11 cellular contexts compared by ENCODE assay signal in genomic region chr2:27724905-27725693, GRCh38. TPM values are rescaled to one million over a fixed set of nuclear protein-coding genes. Genes with fewer than 3 reads are reported as not detected.
DNase-seq lines count a peak whose midpoint lies in the region; ATAC-seq and TF ChIP-seq lines count a peak whose summit lies in the region.
"Had no signal": no experiment of that assay in that cellular context is flagged by ENCODE, and none has a peak within 500 bp of the region (broad histone marks: within the 10 kb centered on the region; RNA-seq: fewer than 3 reads in every experiment).

No MANE protein-coding gene starts in this region.

- peaks cover 0 to 4% of the 10 kb centered on the region in 2 donors for H3K4me1 ChIP-seq in uterus

- intact Hi-C loops in uterus (cut with DNase I; ENCODE audit: low total_unique reads): no loop called here

- H3K27ac ChIP-seq in uterus: peak overlapping the region; percentile 87 to 94
- H3K27ac ChIP-seq: neutrophil had no signal

- DNase-seq in activated T-cell treated with anti-CD3 and anti-CD28 coated beads, Interleukin-2, amount 50 U/mL, for 24 hours: peak; percentile 12
- no peak for DNase-seq in activated T-cell treated with anti-CD3 and anti-CD28 coated beads, Interleukin-2, amount 50 U/mL, for 72 hours
- DNase-seq in fibroblast of mammary gland (ENCODE audit: low read depth) (peak; percentile 49), uterus (peak in 1 of 2 donors; percentile 62), T-helper 1 cell (no peak)
- DNase-seq: 8988T had no signal

- H3K4me1 Mint-ChIP-seq in activated T-cell treated with anti-CD3 and anti-CD28 coated beads, Interleukin-2, amount 50 U/mL, for 24 hours (ENCODE audit: low read depth): peaks cover 33% of the 10 kb centered on the region
- H3K4me1 Mint-ChIP-seq in activated T-cell treated with anti-CD3 and anti-CD28 coated beads, Interleukin-2, amount 50 U/mL, for 72 hours (ENCODE audit: low read depth): peaks cover 50% of the 10 kb centered on the region
- H3K4me1 Mint-ChIP-seq in nephron: peaks cover 33% of the 10 kb centered on the region

- no peak overlapping the region for H3K27ac Mint-ChIP-seq in activated T-cell treated with anti-CD3 and anti-CD28 coated beads, Interleukin-2, amount 50 U/mL, for 24 hours
- H3K27ac Mint-ChIP-seq in activated T-cell treated with anti-CD3 and anti-CD28 coated beads, Interleukin-2, amount 50 U/mL, for 72 hours: no peak overlapping the region
- H3K27ac Mint-ChIP-seq in nephron: peak overlapping the region; percentile 64 to 90 (median 80)
- H3K27ac Mint-ChIP-seq: activated naive CD4-positive, alpha-beta T cell treated with anti-CD3 and anti-CD28 coated beads, Interleukin-2, amount 50 U/mL, for 24 hours had no signal

- no peak for ATAC-seq in activated T-cell treated with anti-CD3 and anti-CD28 coated beads, Interleukin-2, amount 50 U/mL, for 72 hours (replicated peaks in 1 of 2)
- ATAC-seq in HG02588 (IDR thresholded peaks at IDR 0.05; ENCODE audit: unreplicated experiment) (no peak), GM21360 (IDR thresholded peaks at IDR 0.05; ENCODE audit: unreplicated experiment) (no peak)

- H3K4me3 ChIP-seq in fibroblast of mammary gland (ENCODE audit: control insufficient read depth, low read depth, low read length) (no peak overlapping the region), uterus (no peak overlapping the region)

- H3K36me3 ChIP-seq in uterus: no peaks in the 10 kb centered on the region
- H3K36me3 ChIP-seq: neutrophil had no signal

- H3K27me3 Mint-ChIP-seq in activated T-cell treated with anti-CD3 and anti-CD28 coated beads, Interleukin-2, amount 50 U/mL, for 24 hours: no peaks in the 10 kb centered on the region
- H3K27me3 Mint-ChIP-seq in activated T-cell treated with anti-CD3 and anti-CD28 coated beads, Interleukin-2, amount 50 U/mL, for 72 hours (ENCODE audit: low read depth): peaks cover 8% of the 10 kb centered on the region
- H3K27me3 Mint-ChIP-seq in nephron (ENCODE audit: low read depth): peaks cover 9% of the 10 kb centered on the region
- H3K27me3 Mint-ChIP-seq: activated naive CD4-positive, alpha-beta T cell treated with anti-CD3 and anti-CD28 coated beads, Interleukin-2, amount 50 U/mL, for 24 hours had no signal

- no peaks in the 10 kb centered on the region for H3K9me3 Mint-ChIP-seq in activated T-cell treated with anti-CD3 and anti-CD28 coated beads, Interleukin-2, amount 50 U/mL, for 24 hours
- H3K9me3 Mint-ChIP-seq in activated T-cell treated with anti-CD3 and anti-CD28 coated beads, Interleukin-2, amount 50 U/mL, for 72 hours: no peaks in the 10 kb centered on the region
- H3K9me3 Mint-ChIP-seq in nephron: no peaks in the 10 kb centered on the region
- H3K9me3 Mint-ChIP-seq: activated naive CD4-positive, alpha-beta T cell treated with anti-CD3 and anti-CD28 coated beads, Interleukin-2, amount 50 U/mL, for 24 hours had no signal

- TF ChIP-seq CTCF in fibroblast of mammary gland (conservative IDR thresholded peaks at IDR 0.05; ENCODE audit: control insufficient read depth, insufficient read depth, low read depth, low read length): no peak
- TF ChIP-seq CTCF in nephron (IDR thresholded peaks at IDR 0.05; ENCODE audit: unreplicated experiment in 3 of 3): no peak
- TF ChIP-seq CTCF in uterus (IDR thresholded peaks at IDR 0.05): no peak

- peak in 1 of 2 donors; percentile 26 for TF ChIP-seq POLR2A in uterus (IDR thresholded peaks at IDR 0.05)

- H3K4me3 Mint-ChIP-seq in activated T-cell treated with anti-CD3 and anti-CD28 coated beads, Interleukin-2, amount 50 U/mL, for 24 hours: no peak overlapping the region
- no peak overlapping the region for H3K4me3 Mint-ChIP-seq in activated T-cell treated with anti-CD3 and anti-CD28 coated beads, Interleukin-2, amount 50 U/mL, for 72 hours
- H3K4me3 Mint-ChIP-seq in nephron: no peak overlapping the region
- H3K4me3 Mint-ChIP-seq: activated naive CD4-positive, alpha-beta T cell treated with anti-CD3 and anti-CD28 coated beads, Interleukin-2, amount 50 U/mL, for 24 hours had no signal

- no peaks in the 10 kb centered on the region for H3K36me3 Mint-ChIP-seq in activated T-cell treated with anti-CD3 and anti-CD28 coated beads, Interleukin-2, amount 50 U/mL, for 24 hours (ENCODE audit: low read depth)
- no peaks in the 10 kb centered on the region for H3K36me3 Mint-ChIP-seq in activated T-cell treated with anti-CD3 and anti-CD28 coated beads, Interleukin-2, amount 50 U/mL, for 72 hours (ENCODE audit: insufficient read depth in 2 of 2)
- no peaks in the 10 kb centered on the region for H3K36me3 Mint-ChIP-seq in nephron (ENCODE audit: low read depth)
- H3K36me3 Mint-ChIP-seq: activated naive CD4-positive, alpha-beta T cell treated with anti-CD3 and anti-CD28 coated beads, Interleukin-2, amount 50 U/mL, for 24 hours had no signal

- H3K27me3 ChIP-seq in uterus: no peaks in the 10 kb centered on the region

- H3K9me3 ChIP-seq in uterus: no peaks in the 10 kb centered on the region
- H3K9me3 ChIP-seq: neutrophil had no signal

RNA-seq across cellular contexts. Expression of gene MRPL33, which starts 46.4 kb away (rescaled TPM):
- 10 to 100 TPM; 61.3 to 68.1 TPM for total RNA-seq in activated T-cell treated with anti-CD3 and anti-CD28 coated beads, Interleukin-2, amount 50 U/mL, for 72 hours
- total RNA-seq in uterus: 100 to 1,000 TPM in 1 of 4 donors, 10 to 100 TPM in 3; 51.7 to 404 (median 71.4) TPM

Comparison
In these comparisons a context has a peak if more than half of its experiments do, and no peak if none do; other contexts are left out.
1. DNase-seq: peak in activated T-cell treated with anti-CD3 and anti-CD28 coated beads, Interleukin-2, amount 50 U/mL, for 24 hours (single experiment) and fibroblast of mammary gland (single experiment); none in activated T-cell treated with anti-CD3 and anti-CD28 coated beads, Interleukin-2, amount 50 U/mL, for 72 hours (0 of 2) and T-helper 1 cell (0 of 5).
2. H3K27ac Mint-ChIP-seq: peak in nephron (3 of 3); none in activated T-cell treated with anti-CD3 and anti-CD28 coated beads, Interleukin-2, amount 50 U/mL, for 24 hours (single experiment) and activated T-cell treated with anti-CD3 and anti-CD28 coated beads, Interleukin-2, amount 50 U/mL, for 72 hours (single experiment).